1 cellular context compared by ENCODE assay signal in genomic region chr2:231957913-231958763, GRCh38.
TF ChIP-seq lines count a peak whose summit lies in the region.

No MANE protein-coding gene starts in this region.

TF ChIP-seq in HepG2, 621 proteins besides CTCF, POLR2A, EP300 and RAD21 (continued from another document and continues in another):
- TF ChIP-seq GLMP (CRISPR knock-in tag; IDR thresholded peaks at IDR 0.05; ENCODE audit: borderline replicate concordance) (no peak), MAFG (CRISPR knock-in tag; IDR thresholded peaks at IDR 0.05) (no peak), ZNF20 (CRISPR knock-in tag; IDR thresholded peaks at IDR 0.05) (no peak), KDM5A (IDR thresholded peaks at IDR 0.05; ENCODE audit: borderline replicate concordance, low read length) (no peak), YEATS2 (CRISPR knock-in tag; IDR thresholded peaks at IDR 0.05; ENCODE audit: borderline replicate concordance) (no peak), BORCS8-MEF2B (CRISPR knock-in tag; IDR thresholded peaks at IDR 0.05) (peak; percentile 64; the same call in 1 of the 2 replicates), ZSCAN5A (CRISPR knock-in tag; IDR thresholded peaks at IDR 0.05; ENCODE audit: borderline replicate concordance) (no peak), ZNF552 (CRISPR knock-in tag; IDR thresholded peaks at IDR 0.05; ENCODE audit: borderline replicate concordance) (no peak), ZNF747 (CRISPR knock-in tag; IDR thresholded peaks at IDR 0.05; ENCODE audit: borderline replicate concordance) (no peak), ZNF225 (CRISPR knock-in tag; IDR thresholded peaks at IDR 0.05) (no peak), ZNF17 (CRISPR knock-in tag; IDR thresholded peaks at IDR 0.05) (no peak), ERF (CRISPR knock-in tag; IDR thresholded peaks at IDR 0.05) (0 out of 2 replicates have a peak, but pooled peaks have one; percentile 45), HNF4G (IDR thresholded peaks at IDR 0.05; ENCODE audit: borderline replicate concordance, low read depth, low read length) (no peak), HNF4G (CRISPR knock-in tag; IDR thresholded peaks at IDR 0.05; ENCODE audit: borderline replicate concordance, low read depth) (no peak), ZBTB3 (CRISPR knock-in tag; IDR thresholded peaks at IDR 0.05; ENCODE audit: borderline replicate concordance, low read depth) (no peak), ZNF367 (CRISPR knock-in tag; IDR thresholded peaks at IDR 0.05; ENCODE audit: borderline replicate concordance) (no peak), ZNF224 (CRISPR knock-in tag; IDR thresholded peaks at IDR 0.05) (no peak), FOSL1 (CRISPR knock-in tag; IDR thresholded peaks at IDR 0.05; ENCODE audit: borderline replicate concordance) (peak; percentile 56; the same call in 1 of the 2 replicates), ZNF329 (CRISPR knock-in tag; IDR thresholded peaks at IDR 0.05; ENCODE audit: low read depth) (no peak), HNF4A (CRISPR knock-in tag; IDR thresholded peaks at IDR 0.05) (no peak; the same call in 1 of the 2 replicates), ZNF383 (CRISPR knock-in tag; IDR thresholded peaks at IDR 0.05; ENCODE audit: borderline replicate concordance) (no peak), PRPF4 (IDR thresholded peaks at IDR 0.05; ENCODE audit: low read depth, low read length, poor library complexity, severe bottlenecking) (no peak), NCOA1 (CRISPR knock-in tag; IDR thresholded peaks at IDR 0.05) (no peak), ZNF580 (CRISPR knock-in tag; IDR thresholded peaks at IDR 0.05; ENCODE audit: borderline replicate concordance, low read depth) (no peak; the same call in 1 of the 2 replicates), FOXP1 (IDR thresholded peaks at IDR 0.05) (no peak), FOXP1 (CRISPR knock-in tag; IDR thresholded peaks at IDR 0.05) (peak; percentile 85), GMEB2 (CRISPR knock-in tag; IDR thresholded peaks at IDR 0.05; ENCODE audit: low read depth) (no peak), KLF16 (CRISPR knock-in tag; IDR thresholded peaks at IDR 0.05) (0 out of 4 replicates have a peak, but pooled peaks of 1 of the 2 experiments have one; percentile 46), ASH2L (IDR thresholded peaks at IDR 0.05; ENCODE audit: insufficient read length, low read depth, low read length) (no peak), JDP2 (CRISPR knock-in tag; IDR thresholded peaks at IDR 0.05; ENCODE audit: borderline replicate concordance) (no peak), IRX3 (CRISPR knock-in tag; IDR thresholded peaks at IDR 0.05; ENCODE audit: borderline replicate concordance, low read depth) (no peak), ZNF691 (CRISPR knock-in tag; IDR thresholded peaks at IDR 0.05; ENCODE audit: borderline replicate concordance, low read depth) (no peak), SUZ12 (IDR thresholded peaks at IDR 0.05; ENCODE audit: low read depth, low read length) (no peak), REXO4 (CRISPR knock-in tag; IDR thresholded peaks at IDR 0.05; ENCODE audit: borderline replicate concordance) (no peak), MYNN (CRISPR knock-in tag; IDR thresholded peaks at IDR 0.05; ENCODE audit: low read depth) (no peak), GABPB1 (CRISPR knock-in tag; IDR thresholded peaks at IDR 0.05) (peak; percentile 19; the same call in 1 of the 2 replicates), KDM1A (CRISPR knock-in tag; IDR thresholded peaks at IDR 0.05) (no peak), ATF6 (CRISPR knock-in tag; conservative IDR thresholded peaks at IDR 0.05) (no peak), KLF15 (CRISPR knock-in tag; IDR thresholded peaks at IDR 0.05; ENCODE audit: borderline replicate concordance) (no peak), LCORL (IDR thresholded peaks at IDR 0.05) (no peak), LCORL (CRISPR knock-in tag; IDR thresholded peaks at IDR 0.05) (peak; percentile 26; the same call in 1 of the 2 replicates), ZXDC (CRISPR knock-in tag; IDR thresholded peaks at IDR 0.05) (no peak), SATB2 (CRISPR knock-in tag; IDR thresholded peaks at IDR 0.05) (no peak), NFE2 (CRISPR knock-in tag; IDR thresholded peaks at IDR 0.05) (no peak)
- TF ChIP-seq, protein P1, sequence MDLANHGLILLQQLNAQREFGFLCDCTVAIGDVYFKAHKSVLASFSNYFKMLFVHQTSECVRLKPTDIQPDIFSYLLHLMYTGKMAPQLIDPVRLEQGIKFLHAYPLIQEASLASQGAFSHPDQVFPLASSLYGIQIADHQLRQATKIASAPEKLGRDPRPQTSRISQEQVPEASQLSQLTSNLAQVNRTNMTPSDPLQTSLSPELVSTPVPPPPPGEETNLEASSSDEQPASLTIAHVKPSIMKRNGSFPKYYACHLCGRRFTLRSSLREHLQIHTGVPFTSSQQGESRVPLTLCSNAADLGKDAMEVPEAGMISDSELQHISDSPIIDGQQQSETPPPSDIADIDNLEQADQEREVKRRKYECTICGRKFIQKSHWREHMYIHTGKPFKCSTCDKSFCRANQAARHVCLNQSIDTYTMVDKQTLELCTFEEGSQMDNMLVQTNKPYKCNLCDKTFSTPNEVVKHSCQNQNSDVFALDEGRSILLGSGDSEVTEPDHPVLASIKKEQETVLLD (CRISPR knock-in tag; IDR thresholded peaks at IDR 0.05; ENCODE audit: low read depth): no peak
- TF ChIP-seq, protein P2, sequence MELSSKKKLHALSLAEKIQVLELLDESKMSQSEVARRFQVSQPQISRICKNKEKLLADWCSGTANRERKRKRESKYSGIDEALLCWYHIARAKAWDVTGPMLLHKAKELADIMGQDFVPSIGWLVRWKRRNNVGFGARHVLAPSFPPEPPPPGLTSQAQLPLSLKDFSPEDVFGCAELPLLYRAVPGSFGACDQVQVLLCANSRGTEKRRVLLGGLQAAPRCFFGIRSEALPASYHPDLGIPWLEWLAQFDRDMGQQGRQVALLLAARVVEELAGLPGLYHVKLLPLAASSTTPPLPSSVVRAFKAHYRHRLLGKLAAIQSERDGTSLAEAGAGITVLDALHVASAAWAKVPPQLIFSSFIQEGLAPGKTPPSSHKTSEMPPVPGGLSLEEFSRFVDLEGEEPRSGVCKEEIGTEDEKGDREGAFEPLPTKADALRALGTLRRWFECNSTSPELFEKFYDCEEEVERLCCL (CRISPR knock-in tag; IDR thresholded peaks at IDR 0.05; ENCODE audit: borderline replicate concordance): no peak
- TF ChIP-seq, protein P3, sequence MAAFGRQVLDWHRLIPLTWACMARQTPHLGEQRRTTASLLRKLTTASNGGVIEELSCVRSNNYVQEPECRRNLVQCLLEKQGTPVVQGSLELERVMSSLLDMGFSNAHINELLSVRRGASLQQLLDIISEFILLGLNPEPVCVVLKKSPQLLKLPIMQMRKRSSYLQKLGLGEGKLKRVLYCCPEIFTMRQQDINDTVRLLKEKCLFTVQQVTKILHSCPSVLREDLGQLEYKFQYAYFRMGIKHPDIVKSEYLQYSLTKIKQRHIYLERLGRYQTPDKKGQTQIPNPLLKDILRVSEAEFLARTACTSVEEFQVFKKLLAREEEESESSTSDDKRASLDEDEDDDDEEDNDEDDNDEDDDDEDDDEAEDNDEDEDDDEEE (CRISPR knock-in tag; IDR thresholded peaks at IDR 0.05): no peak
- TF ChIP-seq, protein P4, sequence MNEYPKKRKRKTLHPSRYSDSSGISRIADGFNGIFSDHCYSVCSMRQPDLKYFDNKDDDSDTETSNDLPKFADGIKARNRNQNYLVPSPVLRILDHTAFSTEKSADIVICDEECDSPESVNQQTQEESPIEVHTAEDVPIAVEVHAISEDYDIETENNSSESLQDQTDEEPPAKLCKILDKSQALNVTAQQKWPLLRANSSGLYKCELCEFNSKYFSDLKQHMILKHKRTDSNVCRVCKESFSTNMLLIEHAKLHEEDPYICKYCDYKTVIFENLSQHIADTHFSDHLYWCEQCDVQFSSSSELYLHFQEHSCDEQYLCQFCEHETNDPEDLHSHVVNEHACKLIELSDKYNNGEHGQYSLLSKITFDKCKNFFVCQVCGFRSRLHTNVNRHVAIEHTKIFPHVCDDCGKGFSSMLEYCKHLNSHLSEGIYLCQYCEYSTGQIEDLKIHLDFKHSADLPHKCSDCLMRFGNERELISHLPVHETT (CRISPR knock-in tag; conservative IDR thresholded peaks at IDR 0.05): no peak
